ENCODE assay signal across 10 cellular contexts in genomic region chr13:45833663-45834062, GRCh38. TPM values are rescaled to one million over a fixed set of nuclear protein-coding genes. Genes with fewer than 3 reads are reported as not detected.
DNase-seq lines count a peak whose midpoint lies in the region; ATAC-seq and TF ChIP-seq lines count a peak whose summit lies in the region.
"Had no signal": no experiment of that assay in that cellular context is flagged by ENCODE, and none has a peak within 500 bp of the region (broad histone marks: within the 10 kb centered on the region; RNA-seq: fewer than 3 reads in every experiment).

No MANE protein-coding gene starts in this region.

- peak; percentile 6 for DNase-seq in HCEC 1CT
- no peak for DNase-seq in RWPE2 (ENCODE audit: low spot score)
- peak; percentile 66 for DNase-seq in fibroblast of the aortic adventitia (ENCODE audit: low read depth)
- DNase-seq in skeletal muscle cell (ENCODE audit: low read depth): peak; percentile 11
- DNase-seq in CD4-positive, alpha-beta T cell: no peak
- no peak for DNase-seq in cerebellar nuclear complex (lab: John Stamatoyannopoulos, UW)
- DNase-seq: NCI-H1436 treated with DMSO at 0.1 percent for 48 hours, sigmoid colon had no signal

- intact Hi-C loops in CD4-positive, alpha-beta T cell (cut with DNase I, micrococcal nuclease): no loop called here

- no peak for TF ChIP-seq CTCF in RWPE2 (IDR thresholded peaks at IDR 0.05; ENCODE audit: poor library complexity, severe bottlenecking)
- TF ChIP-seq CTCF in fibroblast of the aortic adventitia (IDR thresholded peaks at IDR 0.05; ENCODE audit: insufficient read depth, low read length): no peak
- no peak for TF ChIP-seq CTCF in CD4-positive, alpha-beta T cell (IDR thresholded peaks at IDR 0.05)

- no peaks in the 10 kb centered on the region for H3K9me3 Mint-ChIP-seq in CD4-positive, alpha-beta T cell

- H3K27me3 Mint-ChIP-seq in CD4-positive, alpha-beta T cell: no peaks in the 10 kb centered on the region

- no peaks in the 10 kb centered on the region for H3K4me1 Mint-ChIP-seq in CD4-positive, alpha-beta T cell (ENCODE audit: low read depth)

- no peaks in the 10 kb centered on the region for H3K9me3 ChIP-seq in RWPE2 (ENCODE audit: severe bottlenecking)
- H3K9me3 ChIP-seq in CD4-positive, alpha-beta T cell (ENCODE audit: control insufficient read depth, low read length): no peaks in the 10 kb centered on the region
- H3K9me3 ChIP-seq: sigmoid colon had no signal

- H3K36me3 Mint-ChIP-seq in CD4-positive, alpha-beta T cell (ENCODE audit: low read depth): no peaks in the 10 kb centered on the region

- no peak overlapping the region for H3K27ac Mint-ChIP-seq in CD4-positive, alpha-beta T cell

- CTCF ChIA-PET in CD4-positive, alpha-beta T cell (lab: Charles Lee): interaction anchor here (0.6 kb wide), 1 partner anchor 557 kb away, joined by 4 read pairs; no protein-coding TSS in a partner anchor

- H3K27me3 ChIP-seq in RWPE2 (ENCODE audit: insufficient read depth, poor library complexity, severe bottlenecking): no peaks in the 10 kb centered on the region
- no peaks in the 10 kb centered on the region for H3K27me3 ChIP-seq in CD4-positive, alpha-beta T cell (ENCODE audit: control insufficient read depth, insufficient read depth, low read length)
- H3K27me3 ChIP-seq: sigmoid colon had no signal

- POLR2A ChIA-PET in CD4-positive, alpha-beta T cell (lab: Charles Lee): no interaction called here

- no peaks in the 10 kb centered on the region for H3K4me1 ChIP-seq in RWPE2 (ENCODE audit: insufficient read depth, poor library complexity, severe bottlenecking)

- no peak overlapping the region for H3K27ac ChIP-seq in RWPE2 (ENCODE audit: poor library complexity, severe bottlenecking)
- H3K27ac ChIP-seq in CD4-positive, alpha-beta T cell (ENCODE audit: low read depth, low read length): no peak overlapping the region

- ATAC-seq in RWPE2 (ENCODE audit: low read depth) (peak; percentile 88), GM21737 (IDR thresholded peaks at IDR 0.05; ENCODE audit: unreplicated experiment) (no peak)
- no peak for ATAC-seq in CD4-positive, alpha-beta T cell (ENCODE audit: poor library complexity)

- H3K4me3 Mint-ChIP-seq in CD4-positive, alpha-beta T cell: no peak overlapping the region

- H3K4me3 ChIP-seq in RWPE2 (ENCODE audit: severe bottlenecking) (no peak overlapping the region), fibroblast of the aortic adventitia (ENCODE audit: low read depth, low read length) (no peak overlapping the region), skeletal muscle cell (ENCODE audit: low read depth, low read length) (no peak overlapping the region)
- H3K4me3 ChIP-seq: sigmoid colon had no signal

- no peaks in the 10 kb centered on the region for H3K36me3 ChIP-seq in RWPE2 (ENCODE audit: low read depth)
- H3K36me3 ChIP-seq: sigmoid colon had no signal

RNA-seq across cellular contexts. Expression of gene SIAH3, which starts 17.9 kb away (rescaled TPM):
- not detected in 2 replicates for total RNA-seq in fibroblast of the aortic adventitia (ENCODE audit: low replicate concordance)
- total RNA-seq in CD4-positive, alpha-beta T cell: 1 to 10 TPM; 1.3 to 1.6 TPM
- total RNA-seq: sigmoid colon, subcutaneous adipose tissue had no signal

Comparison
In these comparisons a context has a peak if more than half of its experiments do, and no peak if none do; other contexts are left out.
1. DNase-seq: peak in HCEC 1CT (single experiment), fibroblast of the aortic adventitia (single experiment) and skeletal muscle cell (single experiment); none in RWPE2 (single experiment), CD4-positive, alpha-beta T cell (0 of 10) and cerebellar nuclear complex (0 of 2).